8 cellular contexts compared by ENCODE assay signal in the genomic region with DNA sequence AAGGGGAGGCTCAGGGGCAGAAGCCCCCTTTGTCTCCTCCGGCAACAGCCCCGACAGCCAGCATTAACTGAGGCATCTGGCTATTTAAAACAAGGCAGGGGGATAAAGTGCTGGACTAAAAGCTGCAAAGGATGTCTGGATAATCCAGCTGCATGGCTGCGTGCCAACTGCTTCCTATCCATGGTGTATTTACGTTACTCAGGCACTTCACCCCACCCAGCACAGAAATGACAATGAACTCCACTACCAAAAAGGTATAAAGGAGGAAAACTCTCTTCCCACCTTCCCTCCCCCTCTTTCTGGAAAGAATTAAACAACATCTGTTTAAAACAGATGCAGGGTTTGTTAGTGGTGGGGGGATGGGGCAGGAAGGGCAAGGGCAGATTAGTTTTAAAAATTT.
DNase-seq lines count a peak whose midpoint lies in the region; ATAC-seq and TF ChIP-seq lines count a peak whose summit lies in the region.

No MANE protein-coding gene starts in this region.

- peaks cover 3% of the 10 kb centered on the region for H3K27me3 Mint-ChIP-seq in activated T-cell treated with anti-CD3 and anti-CD28 coated beads, Interleukin-2, amount 50 U/mL, for 4 hours (ENCODE audit: low read depth)

- H3K36me3 ChIP-seq in lower lobe of right lung, result no peaks in the 10 kb centered on the region

- H3K9me3 ChIP-seq in lower lobe of right lung, result no peaks in the 10 kb centered on the region

- DNase-seq in D341Med (ENCODE audit: low spot score), result peak; percentile 65
- peak; percentile 24 to 34 for DNase-seq in NCI-H187 (lab: John Stamatoyannopoulos, UW)
- DNase-seq in astrocyte of the spinal cord (ENCODE audit: low read depth, low spot score), result peak; percentile 79
- peak; percentile 52 for DNase-seq in lower lobe of right lung
- no peak for DNase-seq in activated T-cell treated with anti-CD3 and anti-CD28 coated beads, Interleukin-2, amount 50 U/mL, for 4 hours
- no peak for DNase-seq in effector CD8-positive, alpha-beta T cell (lab: John Stamatoyannopoulos, UW)
- DNase-seq in putamen (ENCODE audit: low spot score), result no peak

- no peak for TF ChIP-seq CTCF in astrocyte of the spinal cord (IDR thresholded peaks at IDR 0.05; ENCODE audit: low read depth, low read length)
- no peak for TF ChIP-seq CTCF in lower lobe of right lung (IDR thresholded peaks at IDR 0.05)

- intact Hi-C loops in lower lobe of right lung (cut with DNase I), result no loop called here

- no peaks in the 10 kb centered on the region for H3K27me3 ChIP-seq in lower lobe of right lung (ENCODE audit: low read depth)

- H3K4me1 Mint-ChIP-seq in activated T-cell treated with anti-CD3 and anti-CD28 coated beads, Interleukin-2, amount 50 U/mL, for 4 hours (ENCODE audit: low read depth), result peaks cover 1% of the 10 kb centered on the region

- no peaks in the 10 kb centered on the region for H3K9me3 Mint-ChIP-seq in activated T-cell treated with anti-CD3 and anti-CD28 coated beads, Interleukin-2, amount 50 U/mL, for 4 hours

- no peak overlapping the region for H3K4me3 Mint-ChIP-seq in activated T-cell treated with anti-CD3 and anti-CD28 coated beads, Interleukin-2, amount 50 U/mL, for 4 hours

- H3K36me3 Mint-ChIP-seq in activated T-cell treated with anti-CD3 and anti-CD28 coated beads, Interleukin-2, amount 50 U/mL, for 4 hours (ENCODE audit: insufficient read depth), result no peaks in the 10 kb centered on the region

- no peak overlapping the region for H3K27ac ChIP-seq in lower lobe of right lung

- in situ Hi-C loops in astrocyte of the spinal cord (cut with HindIII; ENCODE audit: low sequenced_read_pairs), result no loop called here

- ATAC-seq in lower lobe of right lung, result no peak
- no peak for ATAC-seq in activated T-cell treated with anti-CD3 and anti-CD28 coated beads, Interleukin-2, amount 50 U/mL, for 4 hours
- ATAC-seq in GM21529 (IDR thresholded peaks at IDR 0.05; ENCODE audit: unreplicated experiment), result no peak

- H3K4me3 ChIP-seq in astrocyte of the spinal cord (ENCODE audit: low read depth, low read length) (no peak overlapping the region), lower lobe of right lung (no peak overlapping the region)

- H3K4me1 ChIP-seq in lower lobe of right lung, result peaks cover 53% of the 10 kb centered on the region

Comparison
In these comparisons a context has a peak if more than half of its experiments do, and no peak if none do; other contexts are left out.
1. DNase-seq: peak in D341Med (single experiment), NCI-H187 (2 of 2), astrocyte of the spinal cord (single experiment) and lower lobe of right lung (single experiment); none in activated T-cell treated with anti-CD3 and anti-CD28 coated beads, Interleukin-2, amount 50 U/mL, for 4 hours (single experiment), effector CD8-positive, alpha-beta T cell (single experiment) and putamen (single experiment).